Comparison of ENCODE assay signal across 8 cellular contexts in genomic region chrX:45849261-45849660, GRCh38.
A peak's percentile ranks its signal among the peaks of the same experiment; 100 is the strongest.
DNase-seq lines count a peak whose midpoint lies in the region; ATAC-seq, FAIRE-seq and TF ChIP-seq lines count a peak whose summit lies in the region.

No MANE protein-coding gene starts in this region.

- H3K27me3 ChIP-seq in vagina, result no peaks in the 10 kb centered on the region

- H3K9me3 ChIP-seq in vagina, result no peaks in the 10 kb centered on the region

- peak overlapping the region; percentile 62 for H3K4me3 ChIP-seq in vagina

- in situ Hi-C loops in ACHN (cut with HindIII; ENCODE audit: low pct_ligation_motif_present, low pct_unique_long_range_greater_than_20kb, low sequenced_read_pairs), result no loop called here

- peak in 1 of 3 experiments; percentile 10 for TF ChIP-seq CTCF in vagina (IDR thresholded peaks at IDR 0.05)

- intact Hi-C loops in vagina (cut with DNase I), result no loop called here

- no peaks in the 10 kb centered on the region for H3K4me1 ChIP-seq in vagina

- no peak for TF ChIP-seq POLR2A in vagina (IDR thresholded peaks at IDR 0.05)

- ATAC-seq in HG03175 (IDR thresholded peaks at IDR 0.05; ENCODE audit: unreplicated experiment) (no peak), GM21515 (IDR thresholded peaks at IDR 0.05; ENCODE audit: unreplicated experiment) (no peak)

- H3K36me3 ChIP-seq in vagina, result no peaks in the 10 kb centered on the region

- peak; percentile 92 for FAIRE-seq in islet of Langerhans (lab: Jason Lieb, UNC)

- H3K27ac ChIP-seq in vagina, result no peak overlapping the region

- DNase-seq in ACHN, result peak; percentile 74
- peak; percentile 62 for DNase-seq in GM03348 (ENCODE audit: low spot score)
- peak; percentile 3 for DNase-seq in NCI-H510A (lab: John Stamatoyannopoulos, UW)
- DNase-seq in amniotic epithelial cell (ENCODE audit: low read depth), result peak; percentile 90
- DNase-seq in vagina (ENCODE audit: extremely low spot score in 2 of 2), result no peak

Comparison
In these comparisons a context has a peak if more than half of its experiments do, and no peak if none do; other contexts are left out.
1. DNase-seq: peak in ACHN (single experiment), GM03348 (single experiment), NCI-H510A (single experiment) and amniotic epithelial cell (single experiment); none in vagina (0 of 2).